Comparison of ENCODE assay signal across 1 cellular context in genomic region chr9:131395027-131395744, GRCh38.
TF ChIP-seq lines count a peak whose summit lies in the region.

No MANE protein-coding gene starts in this region.

TF ChIP-seq in HEK293, 187 proteins besides CTCF, POLR2A, EP300 and RAD21 (continued from another document):
- TF ChIP-seq ZNF639 (tag by site-specific recombination; IDR thresholded peaks at IDR 0.05): 0 out of 2 replicates have a peak, but pooled peaks have one; percentile 20
- no peak for TF ChIP-seq ZNF776 (tag by site-specific recombination; IDR thresholded peaks at IDR 0.05; ENCODE audit: borderline replicate concordance)
- TF ChIP-seq ZBTB1 (tag by site-specific recombination; IDR thresholded peaks at IDR 0.05): no peak
- TF ChIP-seq REST (tag by site-specific recombination; IDR thresholded peaks at IDR 0.05): no peak
- TF ChIP-seq ZNF692 (tag by site-specific recombination; IDR thresholded peaks at IDR 0.05): no peak
- TF ChIP-seq ZNF549 (tag by site-specific recombination; IDR thresholded peaks at IDR 0.05): no peak
- no peak for TF ChIP-seq ZBTB17 (tag by site-specific recombination; IDR thresholded peaks at IDR 0.05)
- no peak for TF ChIP-seq ZNF747 (tag by site-specific recombination; IDR thresholded peaks at IDR 0.05)
- no peak for TF ChIP-seq ZNF658 (tag by site-specific recombination; IDR thresholded peaks at IDR 0.05)
- no peak for TF ChIP-seq ZNF704 (tag by site-specific recombination; IDR thresholded peaks at IDR 0.05)
- no peak for TF ChIP-seq ZNF423 (tag by site-specific recombination; IDR thresholded peaks at IDR 0.05)
- no peak for TF ChIP-seq ZNF23 (tag by site-specific recombination; IDR thresholded peaks at IDR 0.05; ENCODE audit: borderline replicate concordance)
- TF ChIP-seq ZNF600 (tag by site-specific recombination; IDR thresholded peaks at IDR 0.05): peak; percentile 56; the same call in 1 of the 2 replicates
- TF ChIP-seq PRDM1 (tag by site-specific recombination; IDR thresholded peaks at IDR 0.05): peak; percentile 68
- TF ChIP-seq ZBTB8A (tag by site-specific recombination; IDR thresholded peaks at IDR 0.05): peak; percentile 8
- no peak for TF ChIP-seq ZNF266 (tag by site-specific recombination; IDR thresholded peaks at IDR 0.05; ENCODE audit: low read depth)
- TF ChIP-seq ZNF48 (tag by site-specific recombination; IDR thresholded peaks at IDR 0.05): no peak
- peak; percentile 5 for TF ChIP-seq PRDM10 (tag by site-specific recombination; IDR thresholded peaks at IDR 0.05)
- TF ChIP-seq KLF10 (tag by site-specific recombination; IDR thresholded peaks at IDR 0.05): no peak; the same call in 1 of the 2 replicates
- no peak for TF ChIP-seq ZNF660 (tag by site-specific recombination; IDR thresholded peaks at IDR 0.05)
- TF ChIP-seq SETDB1 (IDR thresholded peaks at IDR 0.05; ENCODE audit: insufficient read length, low read length): no peak
- no peak for TF ChIP-seq HOXA7 (CRISPR knock-in tag; IDR thresholded peaks at IDR 0.05; ENCODE audit: borderline replicate concordance)
- TF ChIP-seq SCRT2 (tag by site-specific recombination; IDR thresholded peaks at IDR 0.05): peak; percentile 95
- TF ChIP-seq ZBTB26 (tag by site-specific recombination; optimal IDR thresholded peaks at IDR 0.05): no peak
- TF ChIP-seq ZNF501 (tag by site-specific recombination; IDR thresholded peaks at IDR 0.05): no peak
- TF ChIP-seq KLF8 (tag by site-specific recombination; IDR thresholded peaks at IDR 0.05): 0 out of 2 replicates have a peak, but pooled peaks have one; percentile 13
- no peak for TF ChIP-seq ZSCAN30 (tag by site-specific recombination; IDR thresholded peaks at IDR 0.05)
- TF ChIP-seq ZEB2 (tag by site-specific recombination; IDR thresholded peaks at IDR 0.05): no peak
- no peak for TF ChIP-seq ZNF548 (tag by site-specific recombination; IDR thresholded peaks at IDR 0.05)
- no peak for TF ChIP-seq OSR2 (tag by site-specific recombination; IDR thresholded peaks at IDR 0.05)
- TF ChIP-seq ZNF184 (tag by site-specific recombination; IDR thresholded peaks at IDR 0.05): no peak
- TF ChIP-seq WT1 (tag by site-specific recombination; IDR thresholded peaks at IDR 0.05): no peak
- peak; percentile 97 for TF ChIP-seq SCRT1 (tag by site-specific recombination; IDR thresholded peaks at IDR 0.05; ENCODE audit: borderline replicate concordance)
- no peak for TF ChIP-seq TCF7L2 (IDR thresholded peaks at IDR 0.05; ENCODE audit: borderline replicate concordance, low read depth, low read length)
- TF ChIP-seq GLIS2 (tag by site-specific recombination; IDR thresholded peaks at IDR 0.05): peak; percentile 41; the same call in 1 of the 2 replicates
- TF ChIP-seq ZNF629 (tag by site-specific recombination; IDR thresholded peaks at IDR 0.05): no peak
- no peak for TF ChIP-seq SP3 (tag by site-specific recombination; IDR thresholded peaks at IDR 0.05)
- no peak for TF ChIP-seq ZNF10 (tag by site-specific recombination; IDR thresholded peaks at IDR 0.05)
- no peak for TF ChIP-seq ZNF132 (tag by site-specific recombination; IDR thresholded peaks at IDR 0.05; ENCODE audit: borderline replicate concordance)
- TF ChIP-seq ZNF610 (tag by site-specific recombination; IDR thresholded peaks at IDR 0.05; ENCODE audit: borderline replicate concordance): no peak
- 0 out of 2 replicates have a peak, but pooled peaks have one; percentile 17 for TF ChIP-seq KLF17 (tag by site-specific recombination; IDR thresholded peaks at IDR 0.05)
- 0 out of 2 replicates have a peak, but pooled peaks have one; percentile 46 for TF ChIP-seq ZNF391 (tag by site-specific recombination; IDR thresholded peaks at IDR 0.05; ENCODE audit: borderline replicate concordance, low read depth)
- no peak for TF ChIP-seq PRDM6 (tag by site-specific recombination; IDR thresholded peaks at IDR 0.05)
TF ChIP-seq in HEK293: peak in this region for 13.
